ENCODE assay signal across 29 cellular contexts in genomic region chr5:58927174-58927573, GRCh38.
"Had no signal": no experiment of that assay in that cellular context is flagged by ENCODE, and none has a peak within 500 bp of the region (broad histone marks: within the 10 kb centered on the region; RNA-seq: fewer than 3 reads in every experiment).

No MANE protein-coding gene starts in this region.

- H3K27ac ChIP-seq: parathyroid adenoma, psoas muscle, sigmoid colon, suprapubic skin, upper lobe of right lung, WERI-Rb-1 had no signal

- H3K4me1 ChIP-seq: parathyroid adenoma had no signal

- H3K27me3 ChIP-seq: ascending aorta, sigmoid colon, suprapubic skin, tibial artery, upper lobe of right lung had no signal

- H3K4me1 Mint-ChIP-seq: stimulated activated memory B cell treated with anti-CD40 and anti-IgM and Interleukin-4, amounts not matched to agents 10 μg/mL and 1 μg/mL and 100 μg/mL, for 72 hours had no signal

- H3K79me2 ChIP-seq: parathyroid adenoma had no signal

- ATAC-seq: activated CD4-positive, CD25-positive, alpha-beta regulatory T cell treated with anti-CD3 and anti-CD28 coated beads, Interleukin-2, amount 50 U/mL, for 24 hours; activated T-cell treated with anti-CD3 and anti-CD28 coated beads, Interleukin-2, amount 50 U/mL, for 4 hours; effector memory CD8-positive, alpha-beta T cell; naive thymus-derived CD4-positive, alpha-beta T cell; psoas muscle; stimulated activated memory B cell treated with anti-CD40 and anti-IgM and Interleukin-4, amounts not matched to agents 10 μg/mL and 1 μg/mL and 100 μg/mL, for 72 hours; upper lobe of right lung had no signal

- H3K27ac Mint-ChIP-seq: activated CD4-positive, alpha-beta memory T cell treated with anti-CD3 and anti-CD28 coated beads, Interleukin-2, amount 10 ng/mL, durations not matched to agents 7 days and 5 days; activated CD4-positive, alpha-beta T cell treated with anti-CD3 and anti-CD28 coated beads, Interleukin-2, amount 10 ng/mL, durations not matched to agents 7 days and 5 days; activated naive CD8-positive, alpha-beta T cell treated with anti-CD3 and anti-CD28 coated beads for 36 hours; effector memory CD8-positive, alpha-beta T cell; mesothelial cell of epicardium; stimulated activated memory B cell treated with anti-CD40 and anti-IgM and Interleukin-4, amounts not matched to agents 10 μg/mL and 1 μg/mL and 100 μg/mL, for 72 hours had no signal

- H3K4me3 Mint-ChIP-seq: activated CD4-positive, alpha-beta memory T cell treated with anti-CD3 and anti-CD28 coated beads, Interleukin-2, amount 10 ng/mL, durations not matched to agents 7 days and 5 days; activated CD4-positive, alpha-beta T cell treated with anti-CD3 and anti-CD28 coated beads, Interleukin-2, amount 10 ng/mL, durations not matched to agents 7 days and 5 days; activated naive CD8-positive, alpha-beta T cell treated with anti-CD3 and anti-CD28 coated beads for 36 hours; activated T-cell treated with anti-CD3 and anti-CD28 coated beads, Interleukin-2, amount 50 U/mL, for 4 hours; brain; effector memory CD8-positive, alpha-beta T cell; mesothelial cell of epicardium; naive thymus-derived CD4-positive, alpha-beta T cell; neural crest cell; stimulated activated memory B cell treated with anti-CD40 and anti-IgM and Interleukin-4, amounts not matched to agents 10 μg/mL and 1 μg/mL and 100 μg/mL, for 72 hours had no signal

- H3K9me3 Mint-ChIP-seq: activated CD4-positive, alpha-beta T cell treated with anti-CD3 and anti-CD28 coated beads, Interleukin-2, amount 10 ng/mL, durations not matched to agents 7 days and 5 days; activated naive CD8-positive, alpha-beta T cell treated with anti-CD3 and anti-CD28 coated beads for 36 hours; activated T-cell treated with anti-CD3 and anti-CD28 coated beads, Interleukin-2, amount 50 U/mL, for 4 hours; effector memory CD8-positive, alpha-beta T cell; mesothelial cell of epicardium; stimulated activated memory B cell treated with anti-CD40 and anti-IgM and Interleukin-4, amounts not matched to agents 10 μg/mL and 1 μg/mL and 100 μg/mL, for 72 hours had no signal

- DNase-seq: activated CD4-positive, alpha-beta memory T cell treated with anti-CD3 and anti-CD28 coated beads, Interleukin-2, amount 10 ng/mL, durations not matched to agents 7 days and 5 days; activated CD4-positive, alpha-beta T cell treated with anti-CD3 and anti-CD28 coated beads, Interleukin-2, amount 10 ng/mL, durations not matched to agents 7 days and 5 days; activated CD8-positive, alpha-beta memory T cell treated with anti-CD3 and anti-CD28 coated beads, Interleukin-2, amount 50 U/mL, for 48 hours; activated naive CD4-positive, alpha-beta T cell treated with Interleukin-2 at 50 U/mL for 16 hours; activated naive CD8-positive, alpha-beta T cell treated with anti-CD3 and anti-CD28 coated beads for 36 hours; activated T-cell treated with anti-CD3 and anti-CD28 coated beads, Interleukin-2, amount 50 U/mL, for 4 hours; cortex of kidney; effector memory CD8-positive, alpha-beta T cell; head of caudate nucleus; hippocampal formation; naive thymus-derived CD4-positive, alpha-beta T cell; nucleus accumbens; psoas muscle; sigmoid colon; small intestine; stimulated activated CD4-positive, alpha-beta T cell treated with anti-CD3 and anti-CD28 coated beads, Interleukin-4, amount 100 ng/mL, for 24 hours; tibial artery; upper lobe of right lung; WERI-Rb-1 had no signal

- H3K9me3 ChIP-seq: ascending aorta, psoas muscle, sigmoid colon, suprapubic skin, tibial artery, upper lobe of right lung had no signal

- H3K36me3 ChIP-seq: ascending aorta, sigmoid colon, suprapubic skin, tibial artery, upper lobe of right lung, WERI-Rb-1 had no signal

- FAIRE-seq: keratinocyte, small intestine, TTC549 had no signal

- H3K27me3 Mint-ChIP-seq: activated CD4-positive, alpha-beta T cell treated with anti-CD3 and anti-CD28 coated beads, Interleukin-2, amount 10 ng/mL, durations not matched to agents 7 days and 5 days had no signal

- H2AFZ ChIP-seq: parathyroid adenoma had no signal

- H3K9ac ChIP-seq: parathyroid adenoma had no signal

- H3K4me3 ChIP-seq: ascending aorta, psoas muscle, sigmoid colon, suprapubic skin, tibial artery, upper lobe of right lung had no signal
